12 cellular contexts compared by ENCODE assay signal in genomic region chr11:24623121-24623520, GRCh38.
"Had no signal": no experiment of that assay in that cellular context is flagged by ENCODE, and none has a peak within 500 bp of the region (broad histone marks: within the 10 kb centered on the region; RNA-seq: fewer than 3 reads in every experiment).

No MANE protein-coding gene starts in this region.

- H3K79me2 ChIP-seq: parathyroid adenoma had no signal

- H3K9me3 Mint-ChIP-seq: nephron; T-helper 1 cell treated with Interleukin-12 subunit alpha and Interleukin-12 subunit beta and Interleukin-4 antibody, amounts not matched to agents 30 μg/mL and 1 μg/mL, for 36 hours had no signal

- H2AFZ ChIP-seq: parathyroid adenoma had no signal

- H3K9ac ChIP-seq: parathyroid adenoma had no signal

- H3K4me1 ChIP-seq: adrenal gland, esophagus muscularis mucosa, heart right ventricle, left lung, parathyroid adenoma had no signal

- H3K27ac ChIP-seq: adrenal gland, esophagus muscularis mucosa, heart right ventricle, left lung, parathyroid adenoma, SK-N-MC, skin epidermis had no signal

- H3K4me3 ChIP-seq: adrenal gland, esophagus muscularis mucosa, heart right ventricle, left lung, SK-N-MC, skin epidermis had no signal

- H3K9me3 ChIP-seq: adrenal gland, esophagus muscularis mucosa, heart right ventricle, left lung had no signal

- H3K27ac Mint-ChIP-seq: activated naive CD4-positive, alpha-beta T cell treated with anti-CD3 and anti-CD28 coated beads for 36 hours; T-helper 1 cell treated with Interleukin-12 subunit alpha and Interleukin-12 subunit beta and Interleukin-4 antibody, amounts not matched to agents 30 μg/mL and 1 μg/mL, for 36 hours had no signal

- H3K27me3 ChIP-seq: adrenal gland, esophagus muscularis mucosa, heart right ventricle, left lung had no signal

- ATAC-seq: heart right ventricle, left lung had no signal

- DNase-seq: activated CD4-positive, alpha-beta T cell treated with anti-CD3 and anti-CD28 coated beads for 48 hours; activated naive CD4-positive, alpha-beta T cell treated with anti-CD3 and anti-CD28 coated beads for 36 hours; adrenal gland; foreskin melanocyte; heart right ventricle; left lung had no signal

- H3K36me3 ChIP-seq: adrenal gland, esophagus muscularis mucosa, heart right ventricle, left lung had no signal

- H3K4me3 Mint-ChIP-seq: activated naive CD4-positive, alpha-beta T cell treated with anti-CD3 and anti-CD28 coated beads for 36 hours; nephron; T-helper 1 cell treated with Interleukin-12 subunit alpha and Interleukin-12 subunit beta and Interleukin-4 antibody, amounts not matched to agents 30 μg/mL and 1 μg/mL, for 36 hours had no signal
